ENCODE assay signal across 25 cellular contexts in genomic region chr7:98881561-98882315, GRCh38. TPM values are rescaled to one million over a fixed set of nuclear protein-coding genes. Genes with fewer than 3 reads are reported as not detected.
DNase-seq lines count a peak whose midpoint lies in the region; ATAC-seq, FAIRE-seq and TF ChIP-seq lines count a peak whose summit lies in the region.
"Had no signal": no experiment of that assay in that cellular context is flagged by ENCODE, and none has a peak within 500 bp of the region (broad histone marks: within the 10 kb centered on the region; RNA-seq: fewer than 3 reads in every experiment).

No MANE protein-coding gene starts in this region.

- H3K9me1 ChIP-seq in keratinocyte (ENCODE audit: control insufficient read depth, extremely low read depth, insufficient read depth, low read length) = no peaks in the 10 kb centered on the region

- no peaks in the 10 kb centered on the region for H3K27me3 Mint-ChIP-seq in activated CD8-positive, alpha-beta memory T cell treated with anti-CD3 and anti-CD28 coated beads, Interleukin-2, amount 10 ng/mL, durations not matched to agents 7 days and 5 days
- no peaks in the 10 kb centered on the region for H3K27me3 Mint-ChIP-seq in CD4-positive, alpha-beta memory T cell
- no peaks in the 10 kb centered on the region for H3K27me3 Mint-ChIP-seq in activated T-helper 1 cell treated with anti-CD3 and anti-CD28 coated beads, Interleukin-12 subunit alpha, Interleukin-12 subunit beta, Interleukin-2, Interleukin-4 antibody, amounts not matched to agents 30 ng/mL and 10 ng/mL and 1 ng/mL, durations not matched to agents 14 hours and 24 hours and 36 hours (ENCODE audit: insufficient read depth)
- H3K27me3 Mint-ChIP-seq: activated naive CD4-positive, alpha-beta T cell treated with anti-CD3 and anti-CD28 coated beads, Interleukin-2, amount 50 U/mL, for 24 hours had no signal

- ATAC-seq in activated CD8-positive, alpha-beta memory T cell treated with anti-CD3 and anti-CD28 coated beads, Interleukin-2, amount 10 ng/mL, durations not matched to agents 7 days and 5 days = no peak
- ATAC-seq: body of pancreas, sciatic nerve had no signal

- CTCF ChIA-PET in activated CD8-positive, alpha-beta memory T cell treated with anti-CD3 and anti-CD28 coated beads, Interleukin-2, amount 10 ng/mL, durations not matched to agents 7 days and 5 days (lab: Charles Lee) = no interaction called here
- CTCF ChIA-PET in CD4-positive, alpha-beta memory T cell (lab: Charles Lee; ENCODE audit: partially characterized antibody) = interaction anchor here (0.7 to 1.0 kb wide), 2 partner anchors 9 to 10 kb away, joined by 3 read pairs; no protein-coding TSS in a partner anchor

- no peak for DNase-seq in activated CD8-positive, alpha-beta memory T cell treated with anti-CD3 and anti-CD28 coated beads, Interleukin-2, amount 10 ng/mL, durations not matched to agents 7 days and 5 days
- no peak for DNase-seq in activated CD8-positive, alpha-beta memory T cell treated with anti-CD3 and anti-CD28 coated beads, Interleukin-2, amount 50 U/mL, for 4 hours
- no peak for DNase-seq in CD4-positive, alpha-beta memory T cell
- DNase-seq in activated T-helper 1 cell treated with anti-CD3 and anti-CD28 coated beads, Interleukin-12 subunit alpha, Interleukin-12 subunit beta, Interleukin-2, Interleukin-4 antibody, amounts not matched to agents 30 ng/mL and 10 ng/mL and 1 ng/mL, durations not matched to agents 14 hours and 24 hours and 36 hours (ENCODE audit: low spot score) = no peak
- DNase-seq in keratinocyte (ENCODE audit: low read depth, low spot score) (peak; percentile 49), NCI-H2171 (lab: John Stamatoyannopoulos, UW) (no peak), islet precursor cell (no peak), glomerular visceral epithelial cell (ENCODE audit: extremely low spot score) (no peak)
- DNase-seq: body of pancreas, colonic mucosa, DMS153, GF-D8, H7, NCI-H1092, NCI-H2081, NCI-H446 treated with DMSO at 0.1 percent for 48 hours had no signal

- peak overlapping the region; percentile 3 for H3K4me2 ChIP-seq in keratinocyte (ENCODE audit: control insufficient read depth, extremely low read depth, insufficient read depth, low read depth, low read length)

- no peak overlapping the region for H3K9ac ChIP-seq in keratinocyte (ENCODE audit: control insufficient read depth, extremely low read depth, insufficient read depth, low read length)
- H3K9ac ChIP-seq: parathyroid adenoma had no signal

- FAIRE-seq in keratinocyte (lab: Jason Lieb, UNC) = no peak

- peak overlapping the region; percentile 32 for H3K27ac Mint-ChIP-seq in activated CD8-positive, alpha-beta memory T cell treated with anti-CD3 and anti-CD28 coated beads, Interleukin-2, amount 10 ng/mL, durations not matched to agents 7 days and 5 days
- peak overlapping the region; percentile 84 to 94 (median 90) for H3K27ac Mint-ChIP-seq in CD4-positive, alpha-beta memory T cell
- H3K27ac Mint-ChIP-seq in activated T-helper 1 cell treated with anti-CD3 and anti-CD28 coated beads, Interleukin-12 subunit alpha, Interleukin-12 subunit beta, Interleukin-2, Interleukin-4 antibody, amounts not matched to agents 30 ng/mL and 10 ng/mL and 1 ng/mL, durations not matched to agents 14 hours and 24 hours and 36 hours = peak overlapping the region; percentile 44
- H3K27ac Mint-ChIP-seq: activated naive CD4-positive, alpha-beta T cell treated with anti-CD3 and anti-CD28 coated beads, Interleukin-2, amount 50 U/mL, for 24 hours had no signal

- H3K4me1 Mint-ChIP-seq in activated CD8-positive, alpha-beta memory T cell treated with anti-CD3 and anti-CD28 coated beads, Interleukin-2, amount 10 ng/mL, durations not matched to agents 7 days and 5 days = peaks cover 22% of the 10 kb centered on the region
- H3K4me1 Mint-ChIP-seq in CD4-positive, alpha-beta memory T cell = peaks cover 13 to 47% (median 28%) of the 10 kb centered on the region in 4 donors
- peaks cover 13% of the 10 kb centered on the region for H3K4me1 Mint-ChIP-seq in activated T-helper 1 cell treated with anti-CD3 and anti-CD28 coated beads, Interleukin-12 subunit alpha, Interleukin-12 subunit beta, Interleukin-2, Interleukin-4 antibody, amounts not matched to agents 30 ng/mL and 10 ng/mL and 1 ng/mL, durations not matched to agents 14 hours and 24 hours and 36 hours (ENCODE audit: low read depth)

- no peak overlapping the region for H3K27ac ChIP-seq in CD4-positive, alpha-beta memory T cell (ENCODE audit: low read depth, low read length)
- H3K27ac ChIP-seq in keratinocyte (ENCODE audit: control insufficient read depth, insufficient read depth, low read length) = peak overlapping the region; percentile 55
- H3K27ac ChIP-seq: body of pancreas, C4-2B, colonic mucosa, parathyroid adenoma, stomach had no signal

- H3K36me3 ChIP-seq in CD4-positive, alpha-beta memory T cell (ENCODE audit: insufficient read depth, low read length) = peaks cover 29% of the 10 kb centered on the region
- peaks cover 14 to 16% of the 10 kb centered on the region in 2 experiments for H3K36me3 ChIP-seq in keratinocyte (ENCODE audit: control insufficient read depth in 2 of 2, extremely low read depth in 1 of 2, insufficient read depth in 2 of 2, low read length in 2 of 2)

- H3K27me3 ChIP-seq in CD4-positive, alpha-beta memory T cell (ENCODE audit: insufficient read depth, low read length) = no peaks in the 10 kb centered on the region
- no peaks in the 10 kb centered on the region for H3K27me3 ChIP-seq in keratinocyte (ENCODE audit: control insufficient read depth, extremely low read depth, insufficient read depth, low read length)
- H3K27me3 ChIP-seq: body of pancreas, colonic mucosa, stomach had no signal

- H3K4me3 ChIP-seq in CD4-positive, alpha-beta memory T cell (ENCODE audit: low read length in 2 of 2) = no peak overlapping the region
- no peak overlapping the region for H3K4me3 ChIP-seq in keratinocyte (ENCODE audit: control insufficient read depth in 2 of 3, extremely low read depth in 1 of 3, insufficient read depth in 2 of 3, low read depth in 1 of 3, low read length in 3 of 3)
- H3K4me3 ChIP-seq: body of pancreas, colonic mucosa, lung, stomach had no signal

- H3K9me3 ChIP-seq in CD4-positive, alpha-beta memory T cell (ENCODE audit: control insufficient read depth in 1 of 2, low read length in 2 of 2) = no peaks in the 10 kb centered on the region
- no peaks in the 10 kb centered on the region for H3K9me3 ChIP-seq in keratinocyte (ENCODE audit: control insufficient read depth, low read depth, low read length)
- H3K9me3 ChIP-seq: body of pancreas, colonic mucosa, stomach had no signal

- peaks cover 16% of the 10 kb centered on the region for H3K36me3 Mint-ChIP-seq in activated CD8-positive, alpha-beta memory T cell treated with anti-CD3 and anti-CD28 coated beads, Interleukin-2, amount 10 ng/mL, durations not matched to agents 7 days and 5 days
- H3K36me3 Mint-ChIP-seq in CD4-positive, alpha-beta memory T cell = peaks cover 17 to 44% of the 10 kb centered on the region in 2 donors
- H3K36me3 Mint-ChIP-seq in activated T-helper 1 cell treated with anti-CD3 and anti-CD28 coated beads, Interleukin-12 subunit alpha, Interleukin-12 subunit beta, Interleukin-2, Interleukin-4 antibody, amounts not matched to agents 30 ng/mL and 10 ng/mL and 1 ng/mL, durations not matched to agents 14 hours and 24 hours and 36 hours (ENCODE audit: low read depth) = peaks cover 31% of the 10 kb centered on the region

- dilution Hi-C loops in keratinocyte (cut with MboI; ENCODE audit: extremely low pct_ligation_motif_present, low sequenced_read_pairs) = no loop called here

- TF ChIP-seq CTCF in keratinocyte (optimal IDR thresholded peaks at IDR 0.05 in 1 of 3, IDR thresholded peaks at IDR 0.05 in 1 of 3, conservative IDR thresholded peaks at IDR 0.05 in 1 of 3; ENCODE audit: extremely low read depth in 1 of 3, insufficient read depth in 2 of 3, low read length in 3 of 3) = no peak

- no peak overlapping the region for H2AFZ ChIP-seq in keratinocyte (ENCODE audit: control insufficient read depth, low read length)
- H2AFZ ChIP-seq: parathyroid adenoma had no signal

- POLR2A ChIA-PET in CD4-positive, alpha-beta memory T cell (lab: Charles Lee; ENCODE audit: partially characterized antibody) = no interaction called here

- peaks cover 34% of the 10 kb centered on the region for H3K79me2 ChIP-seq in keratinocyte (ENCODE audit: control insufficient read depth, insufficient read depth, low read length)

- intact Hi-C loops in CD4-positive, alpha-beta memory T cell (cut with micrococcal nuclease) = no loop called here
- intact Hi-C loops in activated T-helper 1 cell treated with anti-CD3 and anti-CD28 coated beads, Interleukin-12 subunit alpha, Interleukin-12 subunit beta, Interleukin-2, Interleukin-4 antibody, amounts not matched to agents 30 ng/mL and 10 ng/mL and 1 ng/mL, durations not matched to agents 14 hours and 24 hours and 36 hours (cut with micrococcal nuclease) = no loop called here

- H3K9me3 Mint-ChIP-seq in activated CD8-positive, alpha-beta memory T cell treated with anti-CD3 and anti-CD28 coated beads, Interleukin-2, amount 10 ng/mL, durations not matched to agents 7 days and 5 days (ENCODE audit: low read depth) = no peaks in the 10 kb centered on the region
- peaks cover 0 to 5% (median 0%) of the 10 kb centered on the region in 8 donors for H3K9me3 Mint-ChIP-seq in CD4-positive, alpha-beta memory T cell
- no peaks in the 10 kb centered on the region for H3K9me3 Mint-ChIP-seq in activated T-helper 1 cell treated with anti-CD3 and anti-CD28 coated beads, Interleukin-12 subunit alpha, Interleukin-12 subunit beta, Interleukin-2, Interleukin-4 antibody, amounts not matched to agents 30 ng/mL and 10 ng/mL and 1 ng/mL, durations not matched to agents 14 hours and 24 hours and 36 hours
- H3K9me3 Mint-ChIP-seq: activated naive CD4-positive, alpha-beta T cell treated with anti-CD3 and anti-CD28 coated beads, Interleukin-2, amount 50 U/mL, for 24 hours had no signal

- peaks cover 39% of the 10 kb centered on the region for H3K4me1 ChIP-seq in CD4-positive, alpha-beta memory T cell (ENCODE audit: insufficient read depth, low read length)
- peaks cover 18% of the 10 kb centered on the region for H3K4me1 ChIP-seq in keratinocyte (ENCODE audit: control insufficient read depth, extremely low read depth, insufficient read depth, low read length)

- H3K4me3 Mint-ChIP-seq in activated CD8-positive, alpha-beta memory T cell treated with anti-CD3 and anti-CD28 coated beads, Interleukin-2, amount 10 ng/mL, durations not matched to agents 7 days and 5 days = no peak overlapping the region
- H3K4me3 Mint-ChIP-seq in CD4-positive, alpha-beta memory T cell = peak overlapping the region; percentile 45 to 77 (median 62)
- no peak overlapping the region for H3K4me3 Mint-ChIP-seq in activated T-helper 1 cell treated with anti-CD3 and anti-CD28 coated beads, Interleukin-12 subunit alpha, Interleukin-12 subunit beta, Interleukin-2, Interleukin-4 antibody, amounts not matched to agents 30 ng/mL and 10 ng/mL and 1 ng/mL, durations not matched to agents 14 hours and 24 hours and 36 hours
- H3K4me3 Mint-ChIP-seq: activated naive CD4-positive, alpha-beta T cell treated with anti-CD3 and anti-CD28 coated beads, Interleukin-2, amount 50 U/mL, for 24 hours had no signal

- H4K20me1 ChIP-seq in keratinocyte (ENCODE audit: control insufficient read depth, extremely low read depth, insufficient read depth, low read length) = peaks cover 6% of the 10 kb centered on the region

RNA-seq across cellular contexts. Expression of gene TRRAP, which starts 3.4 kb away (rescaled TPM):
- 10 to 100 TPM; 56.2 to 56.8 TPM for total RNA-seq in activated CD8-positive, alpha-beta memory T cell treated with anti-CD3 and anti-CD28 coated beads, Interleukin-2, amount 10 ng/mL, durations not matched to agents 7 days and 5 days
- total RNA-seq in CD4-positive, alpha-beta memory T cell = 10 to 100 TPM; 83.3 to 89.9 TPM
- polyA plus RNA-seq in CD4-positive, alpha-beta memory T cell = 1 to 10 TPM in 1 of 2 donors, under 1 TPM in 1; 0.42 to 8.7 TPM
- 66.9 and 69.6 TPM in 2 replicates for total RNA-seq in activated T-helper 1 cell treated with anti-CD3 and anti-CD28 coated beads, Interleukin-12 subunit alpha, Interleukin-12 subunit beta, Interleukin-2, Interleukin-4 antibody, amounts not matched to agents 30 ng/mL and 10 ng/mL and 1 ng/mL, durations not matched to agents 14 hours and 24 hours and 36 hours
- 4.0 to 12.4 TPM (median 6.1 TPM) in 3 replicates for polyA plus RNA-seq in keratinocyte
- polyA plus RNA-seq in keratinocyte (2011; ENCODE audit: low read depth) = 7.7 TPM
- polyA plus RNA-seq in keratinocyte (2011; cell fraction: cytosol; rRNA removed) = 6.2 and 6.4 TPM in 2 replicates
- polyA plus RNA-seq in keratinocyte (2011; cell fraction: nucleus; rRNA removed) = 27.0 and 29.7 TPM in 2 replicates
- 6.8 and 12.4 TPM in 2 replicates for polyA plus RNA-seq in keratinocyte (2012; ENCODE audit: low replicate concordance)
- 17.6 to 57.0 TPM (median 28.1 TPM) in 3 replicates for polyA minus RNA-seq in keratinocyte
- polyA minus RNA-seq in keratinocyte (2011; cell fraction: cytosol; rRNA and poly(A)+ RNA removed) = 13.0 TPM
- 45.5 and 66.8 TPM in 2 replicates for polyA minus RNA-seq in keratinocyte (2011; cell fraction: nucleus; rRNA and poly(A)+ RNA removed)

RNA-seq across cellular contexts. Expression of gene TMEM130, which starts 11.9 kb away (rescaled TPM):
- total RNA-seq in activated CD8-positive, alpha-beta memory T cell treated with anti-CD3 and anti-CD28 coated beads, Interleukin-2, amount 10 ng/mL, durations not matched to agents 7 days and 5 days = not detected
- total RNA-seq in CD4-positive, alpha-beta memory T cell = not detected
- polyA plus RNA-seq in CD4-positive, alpha-beta memory T cell = not detected
- total RNA-seq in activated T-helper 1 cell treated with anti-CD3 and anti-CD28 coated beads, Interleukin-12 subunit alpha, Interleukin-12 subunit beta, Interleukin-2, Interleukin-4 antibody, amounts not matched to agents 30 ng/mL and 10 ng/mL and 1 ng/mL, durations not matched to agents 14 hours and 24 hours and 36 hours = 0.29 and 0.42 TPM in 2 replicates
- not detected in 3 replicates for polyA plus RNA-seq in keratinocyte
- polyA plus RNA-seq in keratinocyte (2011; ENCODE audit: low read depth) = not detected
- not detected in 2 replicates for polyA plus RNA-seq in keratinocyte (2011; cell fraction: cytosol; rRNA removed)
- not detected in 2 replicates for polyA plus RNA-seq in keratinocyte (2011; cell fraction: nucleus; rRNA removed)
- polyA plus RNA-seq in keratinocyte (2012; ENCODE audit: low replicate concordance) = not detected in 2 replicates
- polyA minus RNA-seq in keratinocyte = not detected in 3 replicates
- not detected for polyA minus RNA-seq in keratinocyte (2011; cell fraction: cytosol; rRNA and poly(A)+ RNA removed)
- polyA minus RNA-seq in keratinocyte (2011; cell fraction: nucleus; rRNA and poly(A)+ RNA removed) = not detected in 2 replicates
- total RNA-seq: activated CD8-positive, alpha-beta memory T cell treated with anti-CD3 and anti-CD28 coated beads for 36 hours; HT-29; myocyte had no signal

Comparison
In these comparisons a context has a peak if more than half of its experiments do, and no peak if none do; other contexts are left out.
1. H3K27ac Mint-ChIP-seq: peak in every context shown above with its lines; median percentile 90 in CD4-positive, alpha-beta memory T cell; 44 in activated T-helper 1 cell treated with anti-CD3 and anti-CD28 coated beads, Interleukin-12 subunit alpha, Interleukin-12 subunit beta, Interleukin-2, Interleukin-4 antibody, amounts not matched to agents 30 ng/mL and 10 ng/mL and 1 ng/mL, durations not matched to agents 14 hours and 24 hours and 36 hours; 32 in activated CD8-positive, alpha-beta memory T cell treated with anti-CD3 and anti-CD28 coated beads, Interleukin-2, amount 10 ng/mL, durations not matched to agents 7 days and 5 days.
2. H3K4me3 Mint-ChIP-seq: peak in CD4-positive, alpha-beta memory T cell (8 of 8); none in activated CD8-positive, alpha-beta memory T cell treated with anti-CD3 and anti-CD28 coated beads, Interleukin-2, amount 10 ng/mL, durations not matched to agents 7 days and 5 days (single experiment) and activated T-helper 1 cell treated with anti-CD3 and anti-CD28 coated beads, Interleukin-12 subunit alpha, Interleukin-12 subunit beta, Interleukin-2, Interleukin-4 antibody, amounts not matched to agents 30 ng/mL and 10 ng/mL and 1 ng/mL, durations not matched to agents 14 hours and 24 hours and 36 hours (single experiment).